1 cellular context compared by ENCODE assay signal in the genomic region with DNA sequence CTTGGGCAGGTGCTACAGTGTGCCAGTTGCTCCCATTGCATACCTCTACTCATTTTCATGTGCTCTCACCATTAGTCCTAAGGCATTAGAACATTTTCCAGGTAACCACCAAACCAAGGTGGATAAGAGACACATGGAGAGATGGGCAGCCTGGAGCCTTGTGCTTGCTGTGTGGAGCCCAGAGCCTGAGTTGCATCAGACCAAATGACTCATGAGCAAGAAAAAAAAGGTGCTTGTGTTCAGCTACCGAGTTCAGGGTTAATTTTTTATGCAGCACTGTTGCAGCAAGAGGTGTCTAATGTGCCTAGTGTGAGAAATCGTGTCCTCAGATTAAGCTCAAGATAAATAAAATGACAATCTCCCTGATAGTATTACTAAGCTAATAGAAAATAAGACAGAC.
A peak's percentile ranks its signal among the peaks of the same experiment; 100 is the strongest.
TF ChIP-seq lines count a peak whose summit lies in the region.

No MANE protein-coding gene starts in this region.

TF ChIP-seq in HepG2, 621 proteins besides CTCF, POLR2A, EP300 and RAD21:
- TF ChIP-seq, protein P1, sequence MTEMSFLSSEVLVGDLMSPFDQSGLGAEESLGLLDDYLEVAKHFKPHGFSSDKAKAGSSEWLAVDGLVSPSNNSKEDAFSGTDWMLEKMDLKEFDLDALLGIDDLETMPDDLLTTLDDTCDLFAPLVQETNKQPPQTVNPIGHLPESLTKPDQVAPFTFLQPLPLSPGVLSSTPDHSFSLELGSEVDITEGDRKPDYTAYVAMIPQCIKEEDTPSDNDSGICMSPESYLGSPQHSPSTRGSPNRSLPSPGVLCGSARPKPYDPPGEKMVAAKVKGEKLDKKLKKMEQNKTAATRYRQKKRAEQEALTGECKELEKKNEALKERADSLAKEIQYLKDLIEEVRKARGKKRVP (CRISPR knock-in tag; IDR thresholded peaks at IDR 0.05), result peak in 1 of 2 experiments; percentile 49; a peak in 1 of 4 replicates
- TF ChIP-seq GTF2F1 (IDR thresholded peaks at IDR 0.05; ENCODE audit: low read length) (no peak), KDM6A (CRISPR knock-in tag; IDR thresholded peaks at IDR 0.05; ENCODE audit: low read depth) (no peak), ZSCAN20 (CRISPR knock-in tag; IDR thresholded peaks at IDR 0.05; ENCODE audit: borderline replicate concordance) (no peak), ZNF781 (CRISPR knock-in tag; IDR thresholded peaks at IDR 0.05; ENCODE audit: borderline replicate concordance, not compliant biosample characterization) (no peak), FOSL2 (CRISPR knock-in tag; IDR thresholded peaks at IDR 0.05) (peak; percentile 77), CCAR2 (optimal IDR thresholded peaks at IDR 0.05; ENCODE audit: low read depth, low read length) (no peak)
- TF ChIP-seq, protein P2, sequence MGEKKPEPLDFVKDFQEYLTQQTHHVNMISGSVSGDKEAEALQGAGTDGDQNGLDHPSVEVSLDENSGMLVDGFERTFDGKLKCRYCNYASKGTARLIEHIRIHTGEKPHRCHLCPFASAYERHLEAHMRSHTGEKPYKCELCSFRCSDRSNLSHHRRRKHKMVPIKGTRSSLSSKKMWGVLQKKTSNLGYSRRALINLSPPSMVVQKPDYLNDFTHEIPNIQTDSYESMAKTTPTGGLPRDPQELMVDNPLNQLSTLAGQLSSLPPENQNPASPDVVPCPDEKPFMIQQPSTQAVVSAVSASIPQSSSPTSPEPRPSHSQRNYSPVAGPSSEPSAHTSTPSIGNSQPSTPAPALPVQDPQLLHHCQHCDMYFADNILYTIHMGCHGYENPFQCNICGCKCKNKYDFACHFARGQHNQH (CRISPR knock-in tag; IDR thresholded peaks at IDR 0.05), result no peak
- TF ChIP-seq, protein P3, sequence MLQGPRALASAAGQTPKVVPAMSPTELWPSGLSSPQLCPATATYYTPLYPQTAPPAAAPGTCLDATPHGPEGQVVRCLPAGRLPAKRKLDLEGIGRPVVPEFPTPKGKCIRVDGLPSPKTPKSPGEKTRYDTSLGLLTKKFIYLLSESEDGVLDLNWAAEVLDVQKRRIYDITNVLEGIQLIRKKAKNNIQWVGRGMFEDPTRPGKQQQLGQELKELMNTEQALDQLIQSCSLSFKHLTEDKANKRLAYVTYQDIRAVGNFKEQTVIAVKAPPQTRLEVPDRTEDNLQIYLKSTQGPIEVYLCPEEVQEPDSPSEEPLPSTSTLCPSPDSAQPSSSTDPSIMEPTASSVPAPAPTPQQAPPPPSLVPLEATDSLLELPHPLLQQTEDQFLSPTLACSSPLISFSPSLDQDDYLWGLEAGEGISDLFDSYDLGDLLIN (CRISPR knock-in tag; IDR thresholded peaks at IDR 0.05; ENCODE audit: borderline replicate concordance), result no peak
- TF ChIP-seq, protein P4, sequence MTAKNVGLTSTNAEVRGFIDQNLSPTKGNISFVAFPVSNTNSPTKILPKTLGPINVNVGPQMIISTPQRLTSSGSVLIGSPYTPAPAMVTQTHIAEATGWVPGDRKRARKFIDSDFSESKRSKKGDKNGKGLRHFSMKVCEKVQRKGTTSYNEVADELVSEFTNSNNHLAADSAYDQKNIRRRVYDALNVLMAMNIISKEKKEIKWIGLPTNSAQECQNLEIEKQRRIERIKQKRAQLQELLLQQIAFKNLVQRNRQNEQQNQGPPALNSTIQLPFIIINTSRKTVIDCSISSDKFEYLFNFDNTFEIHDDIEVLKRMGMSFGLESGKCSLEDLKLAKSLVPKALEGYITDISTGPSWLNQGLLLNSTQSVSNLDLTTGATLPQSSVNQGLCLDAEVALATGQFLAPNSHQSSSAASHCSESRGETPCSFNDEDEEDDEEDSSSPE (CRISPR knock-in tag; IDR thresholded peaks at IDR 0.05), result no peak
